9 cellular contexts compared by ENCODE assay signal in the genomic region with DNA sequence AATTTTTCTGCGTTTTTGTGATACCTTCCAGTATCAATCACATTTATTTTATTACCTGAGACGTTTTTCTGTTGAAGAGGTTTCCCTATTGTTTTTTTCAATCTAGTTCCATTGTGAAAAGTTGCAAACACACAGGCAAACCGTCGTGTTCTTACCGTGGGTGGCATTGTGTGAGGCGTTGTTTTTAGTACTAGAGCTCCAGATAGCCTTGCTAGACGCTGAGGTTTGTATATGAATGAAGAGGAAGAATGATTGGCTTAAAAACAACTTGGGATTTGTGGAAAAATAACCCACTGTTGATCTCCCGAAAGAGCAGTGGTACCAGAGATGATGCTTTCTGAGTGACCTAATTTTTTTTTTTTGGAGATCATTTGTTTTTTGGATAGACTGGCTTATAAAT. TPM values are rescaled to one million over a fixed set of nuclear protein-coding genes. Genes with fewer than 3 reads are reported as not detected.
A peak's percentile ranks its signal among the peaks of the same experiment; 100 is the strongest.
DNase-seq lines count a peak whose midpoint lies in the region; ATAC-seq, FAIRE-seq and TF ChIP-seq lines count a peak whose summit lies in the region.
"Had no signal": no experiment of that assay in that cellular context is flagged by ENCODE, and none has a peak within 500 bp of the region (broad histone marks: within the 10 kb centered on the region; RNA-seq: fewer than 3 reads in every experiment).

No MANE protein-coding gene starts in this region.

- no peak overlapping the region for H2AK5ac ChIP-seq in IMR-90 (ENCODE audit: low read depth, low read length)

- peak overlapping the region; percentile 80 for H3K4me3 ChIP-seq in BLaER1
- H3K4me3 ChIP-seq in IMR-90 (ENCODE audit: insufficient read depth, low read depth, low read length) = peak overlapping the region; percentile 83
- peak overlapping the region; percentile 70 for H3K4me3 ChIP-seq in bronchial epithelial cell (ENCODE audit: low read depth, low read length)
- H3K4me3 ChIP-seq in naive thymus-derived CD4-positive, alpha-beta T cell (ENCODE audit: low read length) = peak overlapping the region; percentile 87

- H4K20me1 ChIP-seq in BLaER1 (peaks cover 47% of the 10 kb centered on the region), IMR-90 (ENCODE audit: insufficient read depth, low read length) (peaks cover 7% of the 10 kb centered on the region; the same call in 1 of the 2 replicates)

- intact Hi-C loops in IMR-90 (cut with micrococcal nuclease) = no loop called here
- intact Hi-C loops in naive thymus-derived CD4-positive, alpha-beta T cell (cut with micrococcal nuclease) = loop anchor here in 1 of 2 donors (10.0 kb wide), 3 partner anchors 327 to 1087 kb away; a partner anchor contains a TSS

- H3K36me3 ChIP-seq in BLaER1 (peaks cover 18% of the 10 kb centered on the region), IMR-90 (ENCODE audit: control insufficient read depth, insufficient read depth, low read length) (no peaks in the 10 kb centered on the region; the same call in 1 of the 2 replicates), bronchial epithelial cell (ENCODE audit: control insufficient read depth, insufficient read depth, low read length) (no peaks in the 10 kb centered on the region)
- H3K36me3 ChIP-seq in naive thymus-derived CD4-positive, alpha-beta T cell (ENCODE audit: control insufficient read depth in 2 of 3, insufficient read depth in 3 of 3, low read length in 3 of 3) = no peaks in the 10 kb centered on the region

- peak overlapping the region; percentile 3; the same call in 1 of the 2 replicates for H3K14ac ChIP-seq in IMR-90 (replicated peaks; ENCODE audit: low read depth, low read length)

- dilution Hi-C loops in IMR-90 (cut with HindIII; ENCODE audit: low sequenced_read_pairs, unreplicated experiment) = no loop called here

- peak overlapping the region; percentile 18; the same call in 1 of the 2 replicates for H4K5ac ChIP-seq in IMR-90 (ENCODE audit: low read depth, low read length)

- no peak for TF ChIP-seq POLR2A in IMR-90 (IDR thresholded peaks at IDR 0.05; ENCODE audit: low read depth, low read length)

- H4K8ac ChIP-seq in IMR-90 (ENCODE audit: low read depth in 2 of 2, low read length in 2 of 2) = no peak overlapping the region

- H3K27me3 ChIP-seq in BLaER1 (no peaks in the 10 kb centered on the region), IMR-90 (ENCODE audit: control insufficient read depth, insufficient read depth, low read length) (no peaks in the 10 kb centered on the region), bronchial epithelial cell (ENCODE audit: control insufficient read depth, insufficient read depth, low read length) (no peaks in the 10 kb centered on the region)
- H3K27me3 ChIP-seq in naive thymus-derived CD4-positive, alpha-beta T cell (ENCODE audit: control insufficient read depth in 2 of 2, insufficient read depth in 2 of 2, low read length in 2 of 2) = no peaks in the 10 kb centered on the region

- no peak overlapping the region for H3K18ac ChIP-seq in IMR-90 (ENCODE audit: low read depth, low read length)

- in situ Hi-C loops in IMR-90 (cut with MboI; ENCODE audit: low sequenced_read_pairs) = no loop called here

- BruUV-seq in IMR-90 (replicated peaks; lab: Mats Ljungman, UMichigan) = no TSS peak

- H3K27ac ChIP-seq in BLaER1 = peak overlapping the region; percentile 91
- H3K27ac ChIP-seq in IMR-90 (ENCODE audit: insufficient read depth, low read length) = no peak overlapping the region
- H3K27ac ChIP-seq in naive thymus-derived CD4-positive, alpha-beta T cell (ENCODE audit: low read depth, low read length) = no peak overlapping the region

- peaks cover 0 to 12% (median 4%) of the 10 kb centered on the region in 5 donors for H3K36me3 Mint-ChIP-seq in naive thymus-derived CD4-positive, alpha-beta T cell

- no peaks in the 10 kb centered on the region for H3K9me1 ChIP-seq in IMR-90 (ENCODE audit: insufficient read depth, low read length)

- H3K9ac ChIP-seq in BLaER1 = peak overlapping the region; percentile 87
- peak overlapping the region; percentile 74 for H3K9ac ChIP-seq in IMR-90 (ENCODE audit: low read depth, low read length)

- peaks cover 29 to 59% (median 54%) of the 10 kb centered on the region in 7 donors for H3K4me1 Mint-ChIP-seq in naive thymus-derived CD4-positive, alpha-beta T cell

- no peak overlapping the region for H3K4ac ChIP-seq in IMR-90 (ENCODE audit: low read depth, low read length)

- no peak for TF ChIP-seq RAD21 in IMR-90 (IDR thresholded peaks at IDR 0.05; ENCODE audit: low read length)

- POLR2A ChIA-PET in IMR-90 (lab: Charles Lee; ENCODE audit: unreplicated experiment) = no interaction called here
- POLR2A ChIA-PET in naive thymus-derived CD4-positive, alpha-beta T cell (lab: Charles Lee) = interaction anchor here (0.9 to 6.2 kb wide), 3 partner anchors 20 to 25 kb away, joined by 3 to 37 read pairs (median 3); a partner anchor contains a TSS

- no peaks in the 10 kb centered on the region for H3K9me3 Mint-ChIP-seq in naive thymus-derived CD4-positive, alpha-beta T cell

- H4K91ac ChIP-seq in IMR-90 (ENCODE audit: insufficient read depth, low read depth, low read length) = no peak overlapping the region

- no peak overlapping the region for H2AK9ac ChIP-seq in IMR-90 (replicated peaks; ENCODE audit: low read depth, low read length, poor library complexity)

- no peak for ATAC-seq in IMR-90 (ENCODE audit: low read depth)
- no peak for ATAC-seq in naive thymus-derived CD4-positive, alpha-beta T cell
- no peak for ATAC-seq in HG03460 (IDR thresholded peaks at IDR 0.05; ENCODE audit: unreplicated experiment)
- ATAC-seq in HG03521 (IDR thresholded peaks at IDR 0.05; ENCODE audit: unreplicated experiment) = no peak

- peaks cover 19 to 58% of the 10 kb centered on the region in 2 experiments for H3K79me1 ChIP-seq in IMR-90 (ENCODE audit: low read depth in 1 of 2, low read length in 2 of 2)

- 0% methylated on average over 3 of the region's 8 CpGs; no CpG with 5 or more reads in 1 of the 2 experiments for WGBS in IMR-90 (ENCODE audit: extremely low coverage in 2 of 2, insufficient read length in 1 of 2), 2 experiments

- H2BK5ac ChIP-seq in IMR-90 (ENCODE audit: low read depth, low read length, poor library complexity, severe bottlenecking) = no peak overlapping the region

- TF ChIP-seq CTCF in IMR-90 (conservative IDR thresholded peaks at IDR 0.05; ENCODE audit: low read depth, low read length) (no peak), bronchial epithelial cell (IDR thresholded peaks at IDR 0.05; ENCODE audit: insufficient read depth, low read length, severe bottlenecking) (no peak)

- CTCF ChIA-PET in IMR-90 (lab: Yijun Ruan, JAX) = no interaction called here
- CTCF ChIA-PET in naive thymus-derived CD4-positive, alpha-beta T cell (lab: Charles Lee) = interaction anchor here (0.7 to 2.9 kb wide), 3 partner anchors 23 to 392 kb away, joined by 4 to 13 read pairs (median 4); a partner anchor contains a TSS

- H3K56ac ChIP-seq in IMR-90 (ENCODE audit: extremely low read depth, insufficient read depth, low read length) = no peak overlapping the region

- H3K9me3 ChIP-seq in BLaER1 = no peaks in the 10 kb centered on the region
- H3K9me3 ChIP-seq in IMR-90 (ENCODE audit: control insufficient read depth, insufficient read depth, low read length) = no peaks in the 10 kb centered on the region
- no peaks in the 10 kb centered on the region for H3K9me3 ChIP-seq in naive thymus-derived CD4-positive, alpha-beta T cell (ENCODE audit: control insufficient read depth in 2 of 3, low read length in 3 of 3)

- peak overlapping the region; percentile 91 for H3K4me2 ChIP-seq in BLaER1
- H3K4me2 ChIP-seq in IMR-90 (ENCODE audit: low read depth, low read length) = peak overlapping the region; percentile 99

- H2AFZ ChIP-seq in IMR-90 (replicated peaks; ENCODE audit: low read length, poor library complexity) = no peak overlapping the region

- no peak for FAIRE-seq in bronchial epithelial cell (lab: Jason Lieb, UNC)

- H2BK20ac ChIP-seq in IMR-90 (ENCODE audit: low read depth, low read length) = no peak overlapping the region

- H3K23ac ChIP-seq in IMR-90 (ENCODE audit: low read depth, low read length) = peak overlapping the region; percentile 63

- H3K27ac Mint-ChIP-seq in naive thymus-derived CD4-positive, alpha-beta T cell = peak overlapping the region; percentile 68 to 96 (median 92)

- DNase-seq in IMR-90 (peak; percentile 11), bronchial epithelial cell (ENCODE audit: low read depth) (no peak), DMS114 treated with DMSO at 0.1 percent for 48 hours (lab: John Stamatoyannopoulos, UW; ENCODE audit: unreplicated experiment) (no peak), middle frontal gyrus (ENCODE audit: extremely low spot score, low spot score) (no peak)
- DNase-seq in naive thymus-derived CD4-positive, alpha-beta T cell = no peak
- DNase-seq: occipital lobe had no signal

- H3K4me3 Mint-ChIP-seq in naive thymus-derived CD4-positive, alpha-beta T cell = peak overlapping the region; percentile 84 to 96 (median 93)

- H3K4me1 ChIP-seq in BLaER1 (peaks cover 48% of the 10 kb centered on the region), IMR-90 (ENCODE audit: control insufficient read depth, insufficient read depth, low read length) (peaks cover 5% of the 10 kb centered on the region; the same call in 1 of the 2 replicates)
- H3K4me1 ChIP-seq in naive thymus-derived CD4-positive, alpha-beta T cell (ENCODE audit: control insufficient read depth in 2 of 2, insufficient read depth in 2 of 2, low read length in 2 of 2) = peaks cover 12 to 31% of the 10 kb centered on the region in 2 donors

- H2BK120ac ChIP-seq in IMR-90 (ENCODE audit: low read depth, low read length) = no peak overlapping the region

- H3K27me3 Mint-ChIP-seq in naive thymus-derived CD4-positive, alpha-beta T cell = no peaks in the 10 kb centered on the region

- no peak overlapping the region for H2BK15ac ChIP-seq in IMR-90 (ENCODE audit: low read depth, low read length)

RNA-seq across cellular contexts. Expression of a gene that starts 1.0 kb away (rescaled TPM):
- total RNA-seq in IMR-90 (2012; rRNA removed) = 12.7 and 21.7 TPM in 2 replicates
- 3.3 and 4.6 TPM in 2 replicates for polyA plus RNA-seq in IMR-90 (2012; rRNA removed)
- 0.64 and 0.76 TPM in 2 replicates for polyA plus RNA-seq in IMR-90 (2012; cell fraction: cytosol; rRNA removed)
- 0.88 and 4.1 TPM in 2 replicates for polyA plus RNA-seq in IMR-90 (2012; cell fraction: nucleus; rRNA removed; ENCODE audit: low replicate concordance)
- 10.0 and 13.6 TPM in 2 replicates for total RNA-seq in bronchial epithelial cell
- total RNA-seq in naive thymus-derived CD4-positive, alpha-beta T cell = 10 to 100 TPM; 21.2 to 30.3 (median 22.1) TPM
- polyA plus RNA-seq in naive thymus-derived CD4-positive, alpha-beta T cell = 1 to 10 TPM; 1.2 to 2.2 TPM

RNA-seq across cellular contexts. Expression of a gene that starts 1.2 kb away (rescaled TPM):
- 13.1 and 17.5 TPM in 2 replicates for total RNA-seq in IMR-90 (2012; rRNA removed)
- polyA plus RNA-seq in IMR-90 (2012; rRNA removed) = 3.7 and 4.4 TPM in 2 replicates
- 0.48 and 0.61 TPM in 2 replicates for polyA plus RNA-seq in IMR-90 (2012; cell fraction: cytosol; rRNA removed)
- 0.27 and 1.9 TPM in 2 replicates for polyA plus RNA-seq in IMR-90 (2012; cell fraction: nucleus; rRNA removed; ENCODE audit: low replicate concordance)
- total RNA-seq in bronchial epithelial cell = 8.7 and 10.0 TPM in 2 replicates
- 10 to 100 TPM in 1 of 5 experiments, 1 to 10 TPM in 4; 2.6 to 26.6 (median 3.6) TPM for total RNA-seq in naive thymus-derived CD4-positive, alpha-beta T cell
- polyA plus RNA-seq in naive thymus-derived CD4-positive, alpha-beta T cell = 1 to 10 TPM; 1.6 to 1.7 TPM

RNA-seq across cellular contexts. Expression of a gene that starts 23.4 kb away (rescaled TPM):
- 37.2 and 44.8 TPM in 2 replicates for total RNA-seq in IMR-90 (2012; rRNA removed)
- 168 and 201 TPM in 2 replicates for polyA plus RNA-seq in IMR-90 (2012; rRNA removed)
- polyA plus RNA-seq in IMR-90 (2012; cell fraction: cytosol; rRNA removed) = 131 and 180 TPM in 2 replicates
- 51.1 and 80.0 TPM in 2 replicates for polyA plus RNA-seq in IMR-90 (2012; cell fraction: nucleus; rRNA removed; ENCODE audit: low replicate concordance)
- total RNA-seq in bronchial epithelial cell = 12.1 and 12.7 TPM in 2 replicates
- total RNA-seq in naive thymus-derived CD4-positive, alpha-beta T cell = 100 to 1,000 TPM in 3 of 5 experiments, 10 to 100 TPM in 2; 65.1 to 143 (median 111) TPM
- 10 to 100 TPM; 63.1 to 79.7 TPM for polyA plus RNA-seq in naive thymus-derived CD4-positive, alpha-beta T cell
